ENCODE assay signal across 25 cellular contexts in genomic region chr17:65998675-65999074, GRCh38.
DNase-seq lines count a peak whose midpoint lies in the region; ATAC-seq, FAIRE-seq and TF ChIP-seq lines count a peak whose summit lies in the region.
"Had no signal": no experiment of that assay in that cellular context is flagged by ENCODE, and none has a peak within 500 bp of the region (broad histone marks: within the 10 kb centered on the region; RNA-seq: fewer than 3 reads in every experiment).

No MANE protein-coding gene starts in this region.

- peak; percentile 70 for FAIRE-seq in A204.1 (lab: Jason Lieb, UNC)
- FAIRE-seq in RCC 7860 (lab: Jason Lieb, UNC), result peak; percentile 44
- peak; percentile 36 for FAIRE-seq in frontal cortex (lab: Jason Lieb, UNC)
- FAIRE-seq: D721Med, GM12878, GM18507, H54 had no signal

- DNase-seq in RCC 7860 (ENCODE audit: low spot score) (no peak), frontal cortex (ENCODE audit: low spot score in 2 of 2) (no peak), left lobe of liver (ENCODE audit: low spot score) (no peak), uterus (no peak)
- DNase-seq in stimulated activated naive CD4-positive, alpha-beta T cell treated with Interleukin-2 at 50 U/mL for 16 hours (lab: John Stamatoyannopoulos, UW), result no peak
- no peak for DNase-seq in activated T-helper 1 cell treated with anti-CD3 and anti-CD28 coated beads, Interleukin-12 subunit alpha, Interleukin-12 subunit beta, Interleukin-2, Interleukin-4 antibody, amounts not matched to agents 30 ng/mL and 10 ng/mL and 1 ng/mL, durations not matched to agents 14 hours and 24 hours and 36 hours (ENCODE audit: low spot score)
- DNase-seq: 8988T; CD4-positive, alpha-beta T cell; CD8-positive, alpha-beta memory T cell; DMS 273 treated with DMSO at 0.1 percent for 48 hours; DMS79; EL; GDM1; GOT3; HFFc6 had no signal

- no peaks in the 10 kb centered on the region for H3K27me3 Mint-ChIP-seq in activated T-helper 1 cell treated with anti-CD3 and anti-CD28 coated beads, Interleukin-12 subunit alpha, Interleukin-12 subunit beta, Interleukin-2, Interleukin-4 antibody, amounts not matched to agents 30 ng/mL and 10 ng/mL and 1 ng/mL, durations not matched to agents 14 hours and 24 hours and 36 hours (ENCODE audit: insufficient read depth)
- H3K27me3 Mint-ChIP-seq: B cell; CD4-positive, alpha-beta T cell; CD8-positive, alpha-beta memory T cell had no signal

- H3K9me3 ChIP-seq in uterus, result no peaks in the 10 kb centered on the region
- H3K9me3 ChIP-seq: HAP-1 had no signal

- intact Hi-C loops in uterus (cut with DNase I; ENCODE audit: low total_unique reads), result no loop called here
- intact Hi-C loops in activated T-helper 1 cell treated with anti-CD3 and anti-CD28 coated beads, Interleukin-12 subunit alpha, Interleukin-12 subunit beta, Interleukin-2, Interleukin-4 antibody, amounts not matched to agents 30 ng/mL and 10 ng/mL and 1 ng/mL, durations not matched to agents 14 hours and 24 hours and 36 hours (cut with micrococcal nuclease), result no loop called here

- H3K36me3 ChIP-seq in uterus, result no peaks in the 10 kb centered on the region
- H3K36me3 ChIP-seq: HAP-1 had no signal

- no peak overlapping the region for H3K27ac Mint-ChIP-seq in activated T-helper 1 cell treated with anti-CD3 and anti-CD28 coated beads, Interleukin-12 subunit alpha, Interleukin-12 subunit beta, Interleukin-2, Interleukin-4 antibody, amounts not matched to agents 30 ng/mL and 10 ng/mL and 1 ng/mL, durations not matched to agents 14 hours and 24 hours and 36 hours
- H3K27ac Mint-ChIP-seq: B cell; CD4-positive, alpha-beta T cell; CD8-positive, alpha-beta memory T cell; HFFc6 had no signal

- H3K27me3 ChIP-seq in uterus, result no peaks in the 10 kb centered on the region
- H3K27me3 ChIP-seq: BLaER1 had no signal

- no peaks in the 10 kb centered on the region for H3K4me1 Mint-ChIP-seq in activated T-helper 1 cell treated with anti-CD3 and anti-CD28 coated beads, Interleukin-12 subunit alpha, Interleukin-12 subunit beta, Interleukin-2, Interleukin-4 antibody, amounts not matched to agents 30 ng/mL and 10 ng/mL and 1 ng/mL, durations not matched to agents 14 hours and 24 hours and 36 hours (ENCODE audit: low read depth)
- H3K4me1 Mint-ChIP-seq: B cell had no signal

- H3K4me3 Mint-ChIP-seq in activated T-helper 1 cell treated with anti-CD3 and anti-CD28 coated beads, Interleukin-12 subunit alpha, Interleukin-12 subunit beta, Interleukin-2, Interleukin-4 antibody, amounts not matched to agents 30 ng/mL and 10 ng/mL and 1 ng/mL, durations not matched to agents 14 hours and 24 hours and 36 hours, result no peak overlapping the region
- H3K4me3 Mint-ChIP-seq: B cell; CD4-positive, alpha-beta T cell; CD8-positive, alpha-beta memory T cell; HFFc6 had no signal

- no peaks in the 10 kb centered on the region for H3K4me1 ChIP-seq in uterus
- H3K4me1 ChIP-seq: HAP-1 had no signal

- no peaks in the 10 kb centered on the region for H3K9me3 Mint-ChIP-seq in activated T-helper 1 cell treated with anti-CD3 and anti-CD28 coated beads, Interleukin-12 subunit alpha, Interleukin-12 subunit beta, Interleukin-2, Interleukin-4 antibody, amounts not matched to agents 30 ng/mL and 10 ng/mL and 1 ng/mL, durations not matched to agents 14 hours and 24 hours and 36 hours
- H3K9me3 Mint-ChIP-seq: CD4-positive, alpha-beta T cell had no signal

- H3K27ac ChIP-seq in uterus, result no peak overlapping the region
- H3K27ac ChIP-seq: BLaER1, C4-2B had no signal

- no peak overlapping the region for H3K4me3 ChIP-seq in uterus
- H3K4me3 ChIP-seq: BLaER1, GM12878, HAP-1 had no signal

- no peak for TF ChIP-seq POLR2A in uterus (IDR thresholded peaks at IDR 0.05)

- no peak for TF ChIP-seq CTCF in uterus (IDR thresholded peaks at IDR 0.05)

- ATAC-seq in left lobe of liver, result peak; percentile 70
- no peak for ATAC-seq in GM18498 (IDR thresholded peaks at IDR 0.05; ENCODE audit: unreplicated experiment)
- ATAC-seq: GM12878 had no signal

- H3K36me3 Mint-ChIP-seq in activated T-helper 1 cell treated with anti-CD3 and anti-CD28 coated beads, Interleukin-12 subunit alpha, Interleukin-12 subunit beta, Interleukin-2, Interleukin-4 antibody, amounts not matched to agents 30 ng/mL and 10 ng/mL and 1 ng/mL, durations not matched to agents 14 hours and 24 hours and 36 hours (ENCODE audit: low read depth), result no peaks in the 10 kb centered on the region
